15 cellular contexts compared by ENCODE assay signal in the genomic region with DNA sequence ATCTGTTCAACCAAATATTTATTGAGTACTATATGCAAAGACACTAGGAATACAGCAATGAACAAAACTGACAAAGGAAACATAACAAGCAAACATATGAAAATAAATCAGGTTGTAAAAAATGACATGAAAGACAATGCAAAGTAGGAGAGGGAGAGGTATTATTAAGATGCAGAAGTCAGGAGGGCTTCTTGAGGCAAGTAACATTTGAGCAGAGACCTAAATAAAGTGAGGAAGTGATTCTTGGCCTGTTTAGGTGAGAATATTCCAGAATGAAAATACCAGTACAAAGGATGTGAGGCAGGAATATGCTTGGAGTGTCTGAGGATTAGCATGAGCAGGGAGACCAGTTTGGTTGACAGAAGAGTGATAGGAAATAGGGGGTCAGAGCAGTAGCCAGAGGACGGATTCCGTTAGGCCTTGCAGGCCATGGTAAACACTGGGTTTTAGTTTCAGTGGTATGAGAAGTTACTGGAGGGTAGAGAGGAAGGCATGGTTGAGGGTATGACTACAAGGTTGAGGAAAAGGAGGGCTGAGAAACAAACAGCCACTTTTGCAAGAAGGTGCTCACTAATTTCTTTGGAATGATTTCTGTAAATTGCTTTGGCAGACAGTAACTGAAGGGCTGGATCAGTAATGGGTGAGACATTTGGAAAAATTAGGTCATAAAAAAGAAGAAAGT.
DNase-seq lines count a peak whose midpoint lies in the region; ATAC-seq and TF ChIP-seq lines count a peak whose summit lies in the region.
"Had no signal": no experiment of that assay in that cellular context is flagged by ENCODE, and none has a peak within 500 bp of the region (broad histone marks: within the 10 kb centered on the region; RNA-seq: fewer than 3 reads in every experiment).

No MANE protein-coding gene starts in this region.

- H3K27ac ChIP-seq in AG04450 (ENCODE audit: low read depth, low read length) (peak overlapping the region; percentile 31), prostate gland (peak overlapping the region in 1 of 2 donors; percentile 37)
- H3K27ac ChIP-seq: epithelial cell of prostate, neutrophil, upper lobe of left lung had no signal

- H3K4me3 ChIP-seq in AG04450 (ENCODE audit: low read depth, low read length) = no peak overlapping the region
- H3K4me3 ChIP-seq in fibroblast of mammary gland (ENCODE audit: control insufficient read depth, low read depth, low read length) = no peak overlapping the region
- no peak overlapping the region for H3K4me3 ChIP-seq in prostate gland
- H3K4me3 ChIP-seq: lung, upper lobe of left lung had no signal

- CTCF ChIA-PET in AG04450 (lab: Charles Lee) = no interaction called here

- H3K36me3 ChIP-seq in prostate gland = no peaks in the 10 kb centered on the region

- 93% methylated on average over 2 of the region's 2 CpGs for WGBS in prostate gland

- POLR2A ChIA-PET in AG04450 (lab: Yijun Ruan, JAX) = interaction anchor here (0.6 kb wide), 1 partner anchor 68 kb away, joined by 3 read pairs; no protein-coding TSS in a partner anchor

- peak; percentile 73 for ATAC-seq in GM19438 (IDR thresholded peaks at IDR 0.05; ENCODE audit: low read depth, unreplicated experiment)
- ATAC-seq in HG03571 (IDR thresholded peaks at IDR 0.05; ENCODE audit: unreplicated experiment) = peak; percentile 83
- no peak for ATAC-seq in esophagus mucosa

- no peaks in the 10 kb centered on the region for H3K27me3 ChIP-seq in AG04450 (ENCODE audit: control insufficient read depth, insufficient read depth, low read length)
- no peaks in the 10 kb centered on the region for H3K27me3 ChIP-seq in prostate gland (replicated peaks; ENCODE audit: insufficient read depth)
- H3K27me3 ChIP-seq: neutrophil, upper lobe of left lung had no signal

- TF ChIP-seq CTCF in AG04450 (IDR thresholded peaks at IDR 0.05; ENCODE audit: low read depth, low read length) (no peak), fibroblast of mammary gland (conservative IDR thresholded peaks at IDR 0.05; ENCODE audit: control insufficient read depth, insufficient read depth, low read depth, low read length) (no peak), prostate gland (IDR thresholded peaks at IDR 0.05) (no peak)

- intact Hi-C loops in prostate gland (cut with DNase I) = loop anchor here (10.0 kb wide), 1 partner anchor 469 kb away; no protein-coding TSS in a partner anchor

- DNase-seq in AG04450 (ENCODE audit: low read depth, low spot score) (no peak), fibroblast of mammary gland (ENCODE audit: low read depth) (peak; percentile 68), prostate gland (ENCODE audit: low spot score) (no peak), SKM-1 (lab: John Stamatoyannopoulos, UW; ENCODE audit: unreplicated experiment) (no peak), NCI-H2171 treated with DMSO at 0.1 percent for 48 hours (lab: John Stamatoyannopoulos, UW) (no peak)
- DNase-seq: NCI-H2029 treated with DMSO at 0.1 percent for 48 hours; NK-92 treated with Interleukin-12 subunit alpha and Interleukin-12 subunit beta, amount 100 ng/mL, for 24 hours; SK-N-SH; upper lobe of left lung had no signal

- no peak for TF ChIP-seq POLR2A in prostate gland (IDR thresholded peaks at IDR 0.05)

- H3K4me1 ChIP-seq in prostate gland (replicated peaks) = peaks cover 4% of the 10 kb centered on the region

- H3K9me3 ChIP-seq in AG04450 (ENCODE audit: control insufficient read depth, insufficient read depth, low read length) = no peaks in the 10 kb centered on the region
- H3K9me3 ChIP-seq in prostate gland = no peaks in the 10 kb centered on the region
- H3K9me3 ChIP-seq: neutrophil, SK-N-SH, upper lobe of left lung had no signal
